ENCODE assay signal across 14 cellular contexts in genomic region chr2:191638802-191639172, GRCh38. TPM values are rescaled to one million over a fixed set of nuclear protein-coding genes. Genes with fewer than 3 reads are reported as not detected.
DNase-seq lines count a peak whose midpoint lies in the region; ATAC-seq, FAIRE-seq and TF ChIP-seq lines count a peak whose summit lies in the region.
"Had no signal": no experiment of that assay in that cellular context is flagged by ENCODE, and none has a peak within 500 bp of the region (broad histone marks: within the 10 kb centered on the region; RNA-seq: fewer than 3 reads in every experiment).

No MANE protein-coding gene starts in this region.

- peak overlapping the region; percentile 63; the same call in 1 of the 2 replicates for H3K4me3 Mint-ChIP-seq in HFFc6
- H3K4me3 Mint-ChIP-seq in naive thymus-derived CD8-positive, alpha-beta T cell, result no peak overlapping the region

- DNase-seq in GM12892 (ENCODE audit: insufficient read length), result no peak
- DNase-seq in HFFc6, result no peak
- no peak for DNase-seq in activated naive CD4-positive, alpha-beta T cell treated with anti-CD3 and anti-CD28 coated beads, Interleukin-2, amount 50 U/mL, for 72 hours (ENCODE audit: low spot score in 2 of 2)
- no peak for DNase-seq in naive thymus-derived CD8-positive, alpha-beta T cell
- DNase-seq in NCI-H2029 treated with DMSO at 0.1 percent for 48 hours (lab: John Stamatoyannopoulos, UW), result no peak
- no peak for DNase-seq in H7
- DNase-seq in left ventricle myocardium superior, result no peak
- DNase-seq: activated gamma-delta T cell treated with Interleukin-2 at 50 U/mL for 16 hours, cortex of kidney, heart left ventricle, KBM-7, retina, RPMI8226 had no signal

- H3K4me1 Mint-ChIP-seq in HFFc6 (ENCODE audit: low read depth), result peaks cover 56% of the 10 kb centered on the region
- H3K4me1 Mint-ChIP-seq in naive thymus-derived CD8-positive, alpha-beta T cell, result peaks cover 25 to 46% (median 39%) of the 10 kb centered on the region in 4 donors

- no peaks in the 10 kb centered on the region for H3K36me3 ChIP-seq in H7 (replicated peaks; ENCODE audit: control insufficient read depth, insufficient read depth, low read length)
- H3K36me3 ChIP-seq: heart left ventricle, vagina had no signal

- no peaks in the 10 kb centered on the region for H3K9me3 Mint-ChIP-seq in HFFc6
- no peaks in the 10 kb centered on the region for H3K9me3 Mint-ChIP-seq in activated naive CD4-positive, alpha-beta T cell treated with anti-CD3 and anti-CD28 coated beads, Interleukin-2, amount 50 U/mL, for 72 hours
- H3K9me3 Mint-ChIP-seq in naive thymus-derived CD8-positive, alpha-beta T cell, result no peaks in the 10 kb centered on the region

- H3K36me3 Mint-ChIP-seq in HFFc6 (ENCODE audit: low read depth), result no peaks in the 10 kb centered on the region
- no peaks in the 10 kb centered on the region for H3K36me3 Mint-ChIP-seq in activated naive CD4-positive, alpha-beta T cell treated with anti-CD3 and anti-CD28 coated beads, Interleukin-2, amount 50 U/mL, for 72 hours
- no peaks in the 10 kb centered on the region for H3K36me3 Mint-ChIP-seq in naive thymus-derived CD8-positive, alpha-beta T cell

- POLR2A ChIA-PET in naive thymus-derived CD8-positive, alpha-beta T cell (lab: Charles Lee), result interaction anchor here (0.9 to 1.7 kb wide), 2 partner anchors 10 to 21 kb away, joined by 4 to 11 read pairs; no protein-coding TSS in a partner anchor

- no peaks in the 10 kb centered on the region for H3K27me3 ChIP-seq in H7 (ENCODE audit: control insufficient read depth, insufficient read depth, low read length)
- H3K27me3 ChIP-seq: vagina had no signal

- ATAC-seq in activated naive CD4-positive, alpha-beta T cell treated with anti-CD3 and anti-CD28 coated beads, Interleukin-2, amount 50 U/mL, for 72 hours, result peak in 1 of 2 donors; percentile 44
- no peak for ATAC-seq in naive thymus-derived CD8-positive, alpha-beta T cell
- no peak for ATAC-seq in left ventricle myocardium superior

- H3K27me3 Mint-ChIP-seq in HFFc6 (ENCODE audit: insufficient read depth), result no peaks in the 10 kb centered on the region; the same call in 1 of the 2 replicates
- no peaks in the 10 kb centered on the region for H3K27me3 Mint-ChIP-seq in naive thymus-derived CD8-positive, alpha-beta T cell

- intact Hi-C loops in left ventricle myocardium superior (cut with micrococcal nuclease), result no loop called here

- no peak overlapping the region for H3K4me3 ChIP-seq in H7 (ENCODE audit: insufficient read depth, low read depth, low read length)
- H3K4me3 ChIP-seq: heart left ventricle, vagina had no signal

- H3K27ac Mint-ChIP-seq in HFFc6, result peak overlapping the region; percentile 85
- peak overlapping the region; percentile 84 to 97 for H3K27ac Mint-ChIP-seq in activated naive CD4-positive, alpha-beta T cell treated with anti-CD3 and anti-CD28 coated beads, Interleukin-2, amount 50 U/mL, for 72 hours
- H3K27ac Mint-ChIP-seq in naive thymus-derived CD8-positive, alpha-beta T cell, result peak overlapping the region in 6 of 10 donors; percentile 15 to 97 (median 54)

- TF ChIP-seq POLR2A in GM12892 (IDR thresholded peaks at IDR 0.05; ENCODE audit: low read depth, low read length), result no peak

- peak; percentile 21 for FAIRE-seq in GM12892 (lab: Jason Lieb, UNC)

- TF ChIP-seq CTCF in HFFc6 (IDR thresholded peaks at IDR 0.05), result no peak

RNA-seq across cellular contexts. Expression of gene NABP1, which starts 39.1 kb away (rescaled TPM):
- 20.7 TPM for polyA plus RNA-seq in GM12892 (2012; ENCODE audit: missing spikeins)
- 100 to 1,000 TPM in 5 of 6 experiments, 10 to 100 TPM in 1; 95.9 to 121 (median 109) TPM for total RNA-seq in HFFc6 (2021; fragmentation: NEBNext Ultra II Directional; extraction: Animal tissue kit (Norgen Biotek cat#: 25700))
- 10 to 100 TPM; 53.7 to 59.7 TPM for total RNA-seq in activated naive CD4-positive, alpha-beta T cell treated with anti-CD3 and anti-CD28 coated beads, Interleukin-2, amount 50 U/mL, for 72 hours
- 10 to 100 TPM; 38.0 to 38.8 TPM for total RNA-seq in naive thymus-derived CD8-positive, alpha-beta T cell
- 1 to 10 TPM; 3.5 to 4.7 (median 4.0) TPM for polyA plus RNA-seq in naive thymus-derived CD8-positive, alpha-beta T cell
- total RNA-seq in H7 (2014; rRNA removed; shearing (Covaris generic)), result 2.3 and 3.7 TPM in 2 replicates
- 7.1 TPM for total RNA-seq in left ventricle myocardium superior
